ENCODE assay signal across 18 cellular contexts in genomic region chr2:47720036-47720435, GRCh38.
DNase-seq lines count a peak whose midpoint lies in the region; ATAC-seq, FAIRE-seq and TF ChIP-seq lines count a peak whose summit lies in the region.
"Had no signal": no experiment of that assay in that cellular context is flagged by ENCODE, and none has a peak within 500 bp of the region (broad histone marks: within the 10 kb centered on the region; RNA-seq: fewer than 3 reads in every experiment).

No MANE protein-coding gene starts in this region.

- peak overlapping the region; percentile 58 for H3K4me2 ChIP-seq in OCI-LY7 (ENCODE audit: low read length)

- H4K20me1 ChIP-seq in OCI-LY7 (ENCODE audit: insufficient read depth, low read length) = no peaks in the 10 kb centered on the region

- H3K27ac ChIP-seq in OCI-LY7 (ENCODE audit: low read depth, low read length, poor library complexity, severe bottlenecking) = peak overlapping the region; percentile 100
- H3K27ac ChIP-seq: left ventricle myocardium inferior had no signal

- peaks cover 65% of the 10 kb centered on the region for H3K36me3 ChIP-seq in OCI-LY7 (ENCODE audit: insufficient read depth, low read length)
- H3K36me3 ChIP-seq: HAP-1, left ventricle myocardium inferior had no signal

- in situ Hi-C loops in ACHN (cut with HindIII; ENCODE audit: low pct_ligation_motif_present, low pct_unique_long_range_greater_than_20kb, low sequenced_read_pairs) = no loop called here

- no peak overlapping the region for H2AFZ ChIP-seq in OCI-LY7 (ENCODE audit: low read length)

- no peaks in the 10 kb centered on the region for H3K9me2 ChIP-seq in OCI-LY7 (ENCODE audit: insufficient read depth, low read length)

- H3K79me2 ChIP-seq in OCI-LY7 (ENCODE audit: insufficient read depth, low read depth, low read length) = peaks cover 44% of the 10 kb centered on the region; the same call in 1 of the 2 replicates

- intact Hi-C loops in OCI-LY7 (cut with micrococcal nuclease; ENCODE audit: unreplicated experiment) = no loop called here

- H3K4me3 ChIP-seq in OCI-LY7 (ENCODE audit: low read depth, low read length, poor library complexity, severe bottlenecking) (peak overlapping the region; percentile 33), fibroblast of mammary gland (ENCODE audit: control insufficient read depth, low read depth, low read length) (no peak overlapping the region)
- H3K4me3 ChIP-seq: HAP-1, left ventricle myocardium inferior had no signal

- TF ChIP-seq CTCF in OCI-LY7 (conservative IDR thresholded peaks at IDR 0.05; ENCODE audit: low read length) (no peak), fibroblast of mammary gland (conservative IDR thresholded peaks at IDR 0.05; ENCODE audit: control insufficient read depth, insufficient read depth, low read depth, low read length) (no peak)

- ATAC-seq in HG03045 (IDR thresholded peaks at IDR 0.05; ENCODE audit: unreplicated experiment) (no peak), GM18517 (IDR thresholded peaks at IDR 0.05; ENCODE audit: unreplicated experiment) (no peak)
- ATAC-seq: sciatic nerve had no signal

- peaks cover 98% of the 10 kb centered on the region for H3K4me1 ChIP-seq in OCI-LY7 (ENCODE audit: insufficient read depth, low read length, poor library complexity, severe bottlenecking)
- H3K4me1 ChIP-seq: left ventricle myocardium inferior had no signal

- POLR2A ChIA-PET in OCI-LY7 (lab: Charles Lee) = interaction anchor here (0.6 to 11.8 kb wide), 21 partner anchors 13 to 221 kb away, joined by 3 to 242 read pairs (median 7); no protein-coding TSS in a partner anchor

- BruUV-seq in OCI-LY7 (replicated peaks; lab: Mats Ljungman, UMichigan) = no TSS peak

- DNase-seq in ACHN (peak; percentile 9), GM19239 (ENCODE audit: insufficient read length, low spot score) (no peak), OCI-LY7 (ENCODE audit: low spot score) (peak; percentile 47), fibroblast of mammary gland (ENCODE audit: low read depth) (peak; percentile 38), KG1 (lab: John Stamatoyannopoulos, UW) (no peak), GM03348 (ENCODE audit: low spot score) (no peak)
- DNase-seq: activated CD4-positive, alpha-beta T cell treated with anti-CD3 and anti-CD28 coated beads, Interleukin-2, amount 50 U/mL, for 1 hour; activated T-cell treated with anti-CD3 and anti-CD28 coated beads, Interleukin-2, amount 50 U/mL, for 24 hours; CD4-positive, CD25-positive, alpha-beta regulatory T cell; DMS153; left ventricle myocardium inferior; NCI-H1417 treated with DMSO at 0.1 percent for 48 hours; stimulated activated CD4-positive, alpha-beta T cell treated with anti-CD3 and anti-CD28 coated beads, Interleukin-1b, Interleukin-23, amount 100 ng/mL, for 48 hours had no signal

- CTCF ChIA-PET in OCI-LY7 (lab: Charles Lee; ENCODE audit: unreplicated experiment) = interaction anchor here (0.6 to 1.7 kb wide), 5 partner anchors 16 to 68 kb away, joined by 3 to 9 read pairs (median 4); no protein-coding TSS in a partner anchor

- peak; percentile 76 for FAIRE-seq in GM19239 (lab: Jason Lieb, UNC)
- FAIRE-seq: endothelial cell of umbilical vein had no signal

- no peaks in the 10 kb centered on the region for H3K9me3 ChIP-seq in OCI-LY7 (ENCODE audit: low read length)
- H3K9me3 ChIP-seq: HAP-1, left ventricle myocardium inferior had no signal

Comparison
In these comparisons a context has a peak if more than half of its experiments do, and no peak if none do; other contexts are left out.
1. DNase-seq: peak in ACHN (single experiment), OCI-LY7 (single experiment) and fibroblast of mammary gland (single experiment); none in GM19239 (single experiment), KG1 (single experiment) and GM03348 (single experiment).